In genomic region chr1:3344395-3344794, GRCh38 we compare ENCODE assay signal across 34 cellular contexts.
"Had no signal": no experiment of that assay in that cellular context is flagged by ENCODE, and none has a peak within 500 bp of the region (broad histone marks: within the 10 kb centered on the region; RNA-seq: fewer than 3 reads in every experiment).

No MANE protein-coding gene starts in this region.

- DNase-seq: Karpas-422, Kasumi-1, MG63, MM.1S, MV-4-11, NCI-H1048, NCI-H1092, NCI-H1092 treated with DMSO at 0.1 percent for 48 hours, NCI-H1105, NCI-H1105 treated with DMSO at 0.1 percent for 48 hours, NCI-H1417, NCI-H1417 treated with DMSO at 0.1 percent for 48 hours, NCI-H1436, NCI-H1436 treated with DMSO at 0.1 percent for 48 hours, NCI-H146, NCI-H1694, NCI-H1694 treated with DMSO at 0.1 percent for 48 hours, NCI-H187, NCI-H187 treated with DMSO at 0.1 percent for 48 hours, NCI-H1930, NCI-H2029, NCI-H2029 treated with DMSO at 0.1 percent for 48 hours, NCI-H2081, NCI-H2081 treated with DMSO at 0.1 percent for 48 hours, NCI-H2107, NCI-H2171, NCI-H2171 treated with DMSO at 0.1 percent for 48 hours, NCI-H2227 treated with DMSO at 0.1 percent for 48 hours, NCI-H226, NCI-H345, NCI-H446, NCI-H446 treated with DMSO at 0.1 percent for 48 hours, NCI-H510A, NCI-H510A treated with DMSO at 0.1 percent for 48 hours had no signal

- H3K27me3 ChIP-seq: MG63 had no signal

- H3K36me3 ChIP-seq: MG63 had no signal

- H3K4me3 ChIP-seq: MG63 had no signal
